In the genomic region with DNA sequence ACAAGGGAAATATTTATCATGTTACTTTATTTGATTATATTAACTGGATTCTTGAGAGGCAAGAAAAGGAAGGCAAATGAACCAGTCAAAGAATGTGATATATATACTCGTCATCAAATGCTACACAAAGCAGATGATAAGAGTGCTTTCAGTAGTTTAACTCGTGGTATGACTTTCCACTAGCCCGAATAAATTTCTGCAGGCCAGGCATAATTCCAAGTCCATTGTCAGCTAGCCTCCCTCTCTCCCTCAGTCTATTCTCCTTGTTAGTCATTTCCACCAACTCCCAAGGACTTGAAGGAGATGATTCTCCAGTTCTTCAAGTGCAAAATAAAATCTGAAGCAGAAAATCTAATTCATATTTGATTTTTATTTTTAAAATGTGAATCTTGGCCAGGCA, we compare ENCODE assay signal across 22 cellular contexts.
"Had no signal": no experiment of that assay in that cellular context is flagged by ENCODE, and none has a peak within 500 bp of the region (broad histone marks: within the 10 kb centered on the region; RNA-seq: fewer than 3 reads in every experiment).

No MANE protein-coding gene starts in this region.

- H3K4me3 Mint-ChIP-seq: activated CD4-positive, alpha-beta T cell treated with anti-CD3 and anti-CD28 coated beads, Interleukin-2, amount 10 ng/mL, durations not matched to agents 7 days and 5 days; activated CD8-positive, alpha-beta memory T cell treated with anti-CD3 and anti-CD28 coated beads, Interleukin-2, amount 10 ng/mL, durations not matched to agents 7 days and 5 days; activated CD8-positive, alpha-beta T cell treated with anti-CD3 and anti-CD28 coated beads for 36 hours; activated naive CD8-positive, alpha-beta T cell treated with anti-CD3 and anti-CD28 coated beads, Interleukin-2, amount 50 U/mL, for 24 hours; naive thymus-derived CD4-positive, alpha-beta T cell had no signal

- H3K27ac Mint-ChIP-seq: activated CD4-positive, alpha-beta T cell treated with anti-CD3 and anti-CD28 coated beads, Interleukin-2, amount 10 ng/mL, durations not matched to agents 7 days and 5 days; activated CD8-positive, alpha-beta memory T cell treated with anti-CD3 and anti-CD28 coated beads, Interleukin-2, amount 10 ng/mL, durations not matched to agents 7 days and 5 days; activated CD8-positive, alpha-beta T cell treated with anti-CD3 and anti-CD28 coated beads for 36 hours; activated naive CD8-positive, alpha-beta T cell treated with anti-CD3 and anti-CD28 coated beads, Interleukin-2, amount 50 U/mL, for 24 hours; naive thymus-derived CD4-positive, alpha-beta T cell had no signal

- H3K27me3 Mint-ChIP-seq: activated CD4-positive, alpha-beta T cell treated with anti-CD3 and anti-CD28 coated beads, Interleukin-2, amount 10 ng/mL, durations not matched to agents 7 days and 5 days; activated CD8-positive, alpha-beta memory T cell treated with anti-CD3 and anti-CD28 coated beads, Interleukin-2, amount 10 ng/mL, durations not matched to agents 7 days and 5 days; activated naive CD8-positive, alpha-beta T cell treated with anti-CD3 and anti-CD28 coated beads, Interleukin-2, amount 50 U/mL, for 24 hours had no signal

- H3K9me3 ChIP-seq: esophagus muscularis mucosa, heart right ventricle, lower lobe of right lung, prostate gland, spleen, thyroid gland, upper lobe of right lung had no signal

- H3K36me3 Mint-ChIP-seq: activated CD8-positive, alpha-beta memory T cell treated with anti-CD3 and anti-CD28 coated beads, Interleukin-2, amount 10 ng/mL, durations not matched to agents 7 days and 5 days; naive thymus-derived CD4-positive, alpha-beta T cell had no signal

- H3K36me3 ChIP-seq: prostate gland, spleen, thyroid gland, upper lobe of right lung, WERI-Rb-1 had no signal

- DNase-seq: activated CD4-positive, alpha-beta T cell treated with anti-CD3 and anti-CD28 coated beads, Interleukin-2, amount 10 ng/mL, durations not matched to agents 7 days and 5 days; activated CD4-positive, CD25-positive, alpha-beta regulatory T cell treated with anti-CD3 and anti-CD28 coated beads, Interleukin-2, amount 50 U/mL, for 72 hours; activated CD8-positive, alpha-beta memory T cell treated with anti-CD3 and anti-CD28 coated beads, Interleukin-2, amount 10 ng/mL, durations not matched to agents 7 days and 5 days; activated CD8-positive, alpha-beta T cell treated with anti-CD3 and anti-CD28 coated beads for 36 hours; activated effector memory CD4-positive, alpha-beta T cell treated with anti-CD3 and anti-CD28 coated beads, Interleukin-2, amount 50 U/mL, for 16 hours; activated naive CD4-positive, alpha-beta T cell treated with anti-CD3 and anti-CD28 coated beads, Interleukin-2, amount 50 U/mL, for 16 hours; activated naive CD8-positive, alpha-beta T cell treated with anti-CD3 and anti-CD28 coated beads, Interleukin-2, amount 50 U/mL, for 24 hours; activated T-cell treated with anti-CD3 and anti-CD28 coated beads for 4 hours; cerebellar nuclear complex; foreskin fibroblast; heart right ventricle; lower lobe of right lung; naive thymus-derived CD4-positive, alpha-beta T cell; spleen; stimulated activated CD4-positive, alpha-beta T cell treated with anti-CD3 and anti-CD28 coated beads, Interleukin-4, amount 100 ng/mL, for 24 hours; stimulated activated naive CD4-positive, alpha-beta T cell treated with Interleukin-2 at 50 U/mL for 16 hours; thyroid gland; upper lobe of right lung; WERI-Rb-1 had no signal

- H3K27me3 ChIP-seq: esophagus muscularis mucosa, heart right ventricle, spleen, thyroid gland, upper lobe of right lung had no signal

- H3K4me1 ChIP-seq: esophagus muscularis mucosa, heart right ventricle, lower lobe of right lung, prostate gland, spleen, thyroid gland, upper lobe of right lung had no signal

- H3K9me3 Mint-ChIP-seq: activated CD4-positive, alpha-beta T cell treated with anti-CD3 and anti-CD28 coated beads, Interleukin-2, amount 10 ng/mL, durations not matched to agents 7 days and 5 days; activated CD8-positive, alpha-beta T cell treated with anti-CD3 and anti-CD28 coated beads for 36 hours; activated naive CD8-positive, alpha-beta T cell treated with anti-CD3 and anti-CD28 coated beads, Interleukin-2, amount 50 U/mL, for 24 hours had no signal

- H3K27ac ChIP-seq: coronary artery, esophagus muscularis mucosa, heart right ventricle, lower lobe of right lung, prostate gland, spleen, thyroid gland, upper lobe of right lung, WERI-Rb-1 had no signal

- H3K4me1 Mint-ChIP-seq: activated CD4-positive, alpha-beta T cell treated with anti-CD3 and anti-CD28 coated beads, Interleukin-2, amount 10 ng/mL, durations not matched to agents 7 days and 5 days; activated CD8-positive, alpha-beta memory T cell treated with anti-CD3 and anti-CD28 coated beads, Interleukin-2, amount 10 ng/mL, durations not matched to agents 7 days and 5 days; activated naive CD8-positive, alpha-beta T cell treated with anti-CD3 and anti-CD28 coated beads, Interleukin-2, amount 50 U/mL, for 24 hours; naive thymus-derived CD4-positive, alpha-beta T cell had no signal

- H3K4me3 ChIP-seq: coronary artery, esophagus muscularis mucosa, heart right ventricle, lower lobe of right lung, prostate gland, spleen, thyroid gland, upper lobe of right lung had no signal
